Comparison of ENCODE assay signal across 5 cellular contexts in the genomic region with DNA sequence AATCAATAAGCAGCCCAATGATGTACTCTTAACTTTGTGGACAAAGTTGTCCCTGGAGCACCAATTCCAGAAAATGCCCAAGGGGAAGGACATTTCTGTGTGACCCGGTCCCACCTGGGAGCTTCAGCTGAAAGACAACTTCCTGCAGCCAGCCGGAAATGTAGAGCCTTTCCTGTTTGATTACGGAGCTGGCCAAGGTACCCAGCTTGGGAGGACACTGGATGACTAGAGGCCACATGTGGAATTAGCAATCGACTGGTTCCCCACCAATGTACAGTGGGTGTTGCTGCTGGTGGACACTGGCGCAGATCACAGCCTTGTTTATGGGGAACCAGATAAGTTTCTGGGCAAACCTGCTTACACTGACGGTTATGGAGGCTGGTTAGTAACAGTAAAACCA.
A peak's percentile ranks its signal among the peaks of the same experiment; 100 is the strongest.
TF ChIP-seq lines count a peak whose summit lies in the region.

No MANE protein-coding gene starts in this region.

TF ChIP-seq in SK-N-SH, 30 proteins besides CTCF, POLR2A, EP300 and RAD21:
- TF ChIP-seq RFX5 (IDR thresholded peaks at IDR 0.05; ENCODE audit: low read length) (no peak), NRF1 (IDR thresholded peaks at IDR 0.05; ENCODE audit: low read depth, low read length) (no peak), ELF1 (IDR thresholded peaks at IDR 0.05) (no peak)
- TF ChIP-seq, protein P1, sequence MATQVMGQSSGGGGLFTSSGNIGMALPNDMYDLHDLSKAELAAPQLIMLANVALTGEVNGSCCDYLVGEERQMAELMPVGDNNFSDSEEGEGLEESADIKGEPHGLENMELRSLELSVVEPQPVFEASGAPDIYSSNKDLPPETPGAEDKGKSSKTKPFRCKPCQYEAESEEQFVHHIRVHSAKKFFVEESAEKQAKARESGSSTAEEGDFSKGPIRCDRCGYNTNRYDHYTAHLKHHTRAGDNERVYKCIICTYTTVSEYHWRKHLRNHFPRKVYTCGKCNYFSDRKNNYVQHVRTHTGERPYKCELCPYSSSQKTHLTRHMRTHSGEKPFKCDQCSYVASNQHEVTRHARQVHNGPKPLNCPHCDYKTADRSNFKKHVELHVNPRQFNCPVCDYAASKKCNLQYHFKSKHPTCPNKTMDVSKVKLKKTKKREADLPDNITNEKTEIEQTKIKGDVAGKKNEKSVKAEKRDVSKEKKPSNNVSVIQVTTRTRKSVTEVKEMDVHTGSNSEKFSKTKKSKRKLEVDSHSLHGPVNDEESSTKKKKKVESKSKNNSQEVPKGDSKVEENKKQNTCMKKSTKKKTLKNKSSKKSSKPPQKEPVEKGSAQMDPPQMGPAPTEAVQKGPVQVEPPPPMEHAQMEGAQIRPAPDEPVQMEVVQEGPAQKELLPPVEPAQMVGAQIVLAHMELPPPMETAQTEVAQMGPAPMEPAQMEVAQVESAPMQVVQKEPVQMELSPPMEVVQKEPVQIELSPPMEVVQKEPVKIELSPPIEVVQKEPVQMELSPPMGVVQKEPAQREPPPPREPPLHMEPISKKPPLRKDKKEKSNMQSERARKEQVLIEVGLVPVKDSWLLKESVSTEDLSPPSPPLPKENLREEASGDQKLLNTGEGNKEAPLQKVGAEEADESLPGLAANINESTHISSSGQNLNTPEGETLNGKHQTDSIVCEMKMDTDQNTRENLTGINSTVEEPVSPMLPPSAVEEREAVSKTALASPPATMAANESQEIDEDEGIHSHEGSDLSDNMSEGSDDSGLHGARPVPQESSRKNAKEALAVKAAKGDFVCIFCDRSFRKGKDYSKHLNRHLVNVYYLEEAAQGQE (IDR thresholded peaks at IDR 0.05; ENCODE audit: low read depth, low read length), result peak; percentile 80; the same call in 1 of the 2 replicates

TF ChIP-seq in SK-N-SH treated with all-trans-retinoic acid at 6 μM for 48 hours, 23 proteins besides CTCF, POLR2A, EP300 and RAD21 (continues in another document):
- TF ChIP-seq BACH2 (CRISPR knock-in tag; IDR thresholded peaks at IDR 0.05; ENCODE audit: borderline replicate concordance) (no peak), PPARA (CRISPR knock-in tag; IDR thresholded peaks at IDR 0.05; ENCODE audit: borderline replicate concordance) (no peak), TCF4 (CRISPR knock-in tag; IDR thresholded peaks at IDR 0.05; ENCODE audit: borderline replicate concordance) (no peak), ZNF70 (CRISPR knock-in tag; IDR thresholded peaks at IDR 0.05) (no peak), ISL1 (CRISPR knock-in tag; IDR thresholded peaks at IDR 0.05) (no peak), ARNTL (CRISPR knock-in tag; IDR thresholded peaks at IDR 0.05; ENCODE audit: borderline replicate concordance, low read depth) (no peak), ZC3H10 (CRISPR knock-in tag; IDR thresholded peaks at IDR 0.05) (no peak), ZNF565 (CRISPR knock-in tag; conservative IDR thresholded peaks at IDR 0.05; ENCODE audit: low read depth) (no peak), ESRRG (CRISPR knock-in tag; IDR thresholded peaks at IDR 0.05) (no peak)
- TF ChIP-seq, protein P2, sequence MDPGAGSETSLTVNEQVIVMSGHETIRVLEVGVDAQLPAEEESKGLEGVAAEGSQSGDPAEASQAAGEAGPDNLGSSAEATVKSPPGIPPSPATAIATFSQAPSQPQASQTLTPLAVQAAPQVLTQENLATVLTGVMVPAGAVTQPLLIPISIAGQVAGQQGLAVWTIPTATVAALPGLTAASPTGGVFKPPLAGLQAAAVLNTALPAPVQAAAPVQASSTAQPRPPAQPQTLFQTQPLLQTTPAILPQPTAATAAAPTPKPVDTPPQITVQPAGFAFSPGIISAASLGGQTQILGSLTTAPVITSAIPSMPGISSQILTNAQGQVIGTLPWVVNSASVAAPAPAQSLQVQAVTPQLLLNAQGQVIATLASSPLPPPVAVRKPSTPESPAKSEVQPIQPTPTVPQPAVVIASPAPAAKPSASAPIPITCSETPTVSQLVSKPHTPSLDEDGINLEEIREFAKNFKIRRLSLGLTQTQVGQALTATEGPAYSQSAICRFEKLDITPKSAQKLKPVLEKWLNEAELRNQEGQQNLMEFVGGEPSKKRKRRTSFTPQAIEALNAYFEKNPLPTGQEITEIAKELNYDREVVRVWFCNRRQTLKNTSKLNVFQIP (CRISPR knock-in tag; IDR thresholded peaks at IDR 0.05; ENCODE audit: borderline replicate concordance, low read depth), result no peak
- TF ChIP-seq, protein P3, sequence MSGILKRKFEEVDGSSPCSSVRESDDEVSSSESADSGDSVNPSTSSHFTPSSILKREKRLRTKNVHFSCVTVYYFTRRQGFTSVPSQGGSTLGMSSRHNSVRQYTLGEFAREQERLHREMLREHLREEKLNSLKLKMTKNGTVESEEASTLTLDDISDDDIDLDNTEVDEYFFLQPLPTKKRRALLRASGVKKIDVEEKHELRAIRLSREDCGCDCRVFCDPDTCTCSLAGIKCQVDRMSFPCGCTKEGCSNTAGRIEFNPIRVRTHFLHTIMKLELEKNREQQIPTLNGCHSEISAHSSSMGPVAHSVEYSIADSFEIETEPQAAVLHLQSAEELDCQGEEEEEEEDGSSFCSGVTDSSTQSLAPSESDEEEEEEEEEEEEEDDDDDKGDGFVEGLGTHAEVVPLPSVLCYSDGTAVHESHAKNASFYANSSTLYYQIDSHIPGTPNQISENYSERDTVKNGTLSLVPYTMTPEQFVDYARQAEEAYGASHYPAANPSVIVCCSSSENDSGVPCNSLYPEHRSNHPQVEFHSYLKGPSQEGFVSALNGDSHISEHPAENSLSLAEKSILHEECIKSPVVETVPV (CRISPR knock-in tag; IDR thresholded peaks at IDR 0.05), result no peak

TF ChIP-seq in HEK293, 187 proteins besides CTCF, POLR2A, EP300 and RAD21:
- TF ChIP-seq, protein P1 (tag by site-specific recombination; IDR thresholded peaks at IDR 0.05), result peak; percentile 75
- TF ChIP-seq, protein P4, sequence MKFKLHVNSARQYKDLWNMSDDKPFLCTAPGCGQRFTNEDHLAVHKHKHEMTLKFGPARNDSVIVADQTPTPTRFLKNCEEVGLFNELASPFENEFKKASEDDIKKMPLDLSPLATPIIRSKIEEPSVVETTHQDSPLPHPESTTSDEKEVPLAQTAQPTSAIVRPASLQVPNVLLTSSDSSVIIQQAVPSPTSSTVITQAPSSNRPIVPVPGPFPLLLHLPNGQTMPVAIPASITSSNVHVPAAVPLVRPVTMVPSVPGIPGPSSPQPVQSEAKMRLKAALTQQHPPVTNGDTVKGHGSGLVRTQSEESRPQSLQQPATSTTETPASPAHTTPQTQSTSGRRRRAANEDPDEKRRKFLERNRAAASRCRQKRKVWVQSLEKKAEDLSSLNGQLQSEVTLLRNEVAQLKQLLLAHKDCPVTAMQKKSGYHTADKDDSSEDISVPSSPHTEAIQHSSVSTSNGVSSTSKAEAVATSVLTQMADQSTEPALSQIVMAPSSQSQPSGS (tag by site-specific recombination; IDR thresholded peaks at IDR 0.05; ENCODE audit: low read depth), result no peak
- no peak for TF ChIP-seq ZIC2 (tag by site-specific recombination; IDR thresholded peaks at IDR 0.05)

TF ChIP-seq in PFSK-1, 5 proteins besides CTCF, POLR2A, EP300 and RAD21:
- TF ChIP-seq, protein P1 (IDR thresholded peaks at IDR 0.05; ENCODE audit: insufficient read depth in 1 of 2, low read depth in 2 of 2, low read length in 2 of 2), result peak; percentile 63 to 88
- no peak for TF ChIP-seq FOXP2 (optimal IDR thresholded peaks at IDR 0.05; ENCODE audit: borderline replicate concordance, extremely low read depth, extremely low read length, insufficient read depth)

TF ChIP-seq in K562, 482 proteins besides CTCF, POLR2A, EP300 and RAD21:
- TF ChIP-seq HMG20B (CRISPR knock-in tag; IDR thresholded peaks at IDR 0.05) (no peak), ZNF766 (CRISPR knock-in tag; conservative IDR thresholded peaks at IDR 0.05) (no peak), CSDE1 (IDR thresholded peaks at IDR 0.05) (no peak), ZKSCAN1 (IDR thresholded peaks at IDR 0.05; ENCODE audit: low read depth, low read length) (no peak), POLR2G (IDR thresholded peaks at IDR 0.05; ENCODE audit: low read depth, low read length) (no peak), NRF1 (conservative IDR thresholded peaks at IDR 0.05 in 1 of 2, IDR thresholded peaks at IDR 0.05 in 1 of 2) (no peak), FOXA3 (CRISPR knock-in tag; conservative IDR thresholded peaks at IDR 0.05 in 1 of 2, IDR thresholded peaks at IDR 0.05 in 1 of 2) (no peak), MTA2 (IDR thresholded peaks at IDR 0.05; ENCODE audit: low read depth) (no peak), MYC (IDR thresholded peaks at IDR 0.05; ENCODE audit: low read depth, low read length) (no peak), MYC (CRISPR knock-in tag; IDR thresholded peaks at IDR 0.05; ENCODE audit: borderline replicate concordance, low read depth) (no peak), CREBBP (IDR thresholded peaks at IDR 0.05; ENCODE audit: low read depth, low read length) (no peak), SIN3A (IDR thresholded peaks at IDR 0.05; ENCODE audit: borderline replicate concordance in 2 of 2, control insufficient read depth in 1 of 2, low read depth in 2 of 2, low read length in 2 of 2) (no peak), PRPF4 (IDR thresholded peaks at IDR 0.05; ENCODE audit: insufficient read depth, low read depth, low read length, poor library complexity, severe bottlenecking) (no peak), NCOA4 (IDR thresholded peaks at IDR 0.05; ENCODE audit: partially characterized antibody) (no peak), HDAC8 (tag; IDR thresholded peaks at IDR 0.05) (no peak), BACH1 (tag; IDR thresholded peaks at IDR 0.05) (no peak)
- TF ChIP-seq, protein P5, sequence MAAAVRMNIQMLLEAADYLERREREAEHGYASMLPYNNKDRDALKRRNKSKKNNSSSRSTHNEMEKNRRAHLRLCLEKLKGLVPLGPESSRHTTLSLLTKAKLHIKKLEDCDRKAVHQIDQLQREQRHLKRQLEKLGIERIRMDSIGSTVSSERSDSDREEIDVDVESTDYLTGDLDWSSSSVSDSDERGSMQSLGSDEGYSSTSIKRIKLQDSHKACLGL (CRISPR knock-in tag; IDR thresholded peaks at IDR 0.05; ENCODE audit: borderline replicate concordance, poor library complexity, severe bottlenecking), result no peak
- TF ChIP-seq, protein P6, sequence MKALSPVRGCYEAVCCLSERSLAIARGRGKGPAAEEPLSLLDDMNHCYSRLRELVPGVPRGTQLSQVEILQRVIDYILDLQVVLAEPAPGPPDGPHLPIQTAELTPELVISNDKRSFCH (CRISPR knock-in tag; IDR thresholded peaks at IDR 0.05), result no peak
- TF ChIP-seq, protein P6 (tag; IDR thresholded peaks at IDR 0.05), result no peak
- TF ChIP-seq, protein P7, sequence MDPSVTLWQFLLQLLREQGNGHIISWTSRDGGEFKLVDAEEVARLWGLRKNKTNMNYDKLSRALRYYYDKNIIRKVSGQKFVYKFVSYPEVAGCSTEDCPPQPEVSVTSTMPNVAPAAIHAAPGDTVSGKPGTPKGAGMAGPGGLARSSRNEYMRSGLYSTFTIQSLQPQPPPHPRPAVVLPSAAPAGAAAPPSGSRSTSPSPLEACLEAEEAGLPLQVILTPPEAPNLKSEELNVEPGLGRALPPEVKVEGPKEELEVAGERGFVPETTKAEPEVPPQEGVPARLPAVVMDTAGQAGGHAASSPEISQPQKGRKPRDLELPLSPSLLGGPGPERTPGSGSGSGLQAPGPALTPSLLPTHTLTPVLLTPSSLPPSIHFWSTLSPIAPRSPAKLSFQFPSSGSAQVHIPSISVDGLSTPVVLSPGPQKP (CRISPR knock-in tag; IDR thresholded peaks at IDR 0.05), result no peak
